ENCODE assay signal across 8 cellular contexts in genomic region chr17:74737299-74738050, GRCh38. TPM values are rescaled to one million over a fixed set of nuclear protein-coding genes. Genes with fewer than 3 reads are reported as not detected.
DNase-seq lines count a peak whose midpoint lies in the region; ATAC-seq, FAIRE-seq and TF ChIP-seq lines count a peak whose summit lies in the region.

No MANE protein-coding gene starts in this region.

- H3K27me3 ChIP-seq in pancreas: peaks cover 0 to 4% (median 0%) of the 10 kb centered on the region in 4 donors

- peaks cover 18% of the 10 kb centered on the region for H3K27me3 Mint-ChIP-seq in activated CD4-positive, alpha-beta T cell treated with anti-CD3 and anti-CD28 coated beads, Interleukin-2, amount 10 ng/mL, durations not matched to agents 7 days and 5 days

- H3K4me3 ChIP-seq in LNCaP clone FGC (ENCODE audit: low read depth, low read length) (no peak overlapping the region), fibroblast of pulmonary artery (replicated peaks; ENCODE audit: low read depth, low read length) (no peak overlapping the region), pancreas (peak overlapping the region in 2 of 4 donors; percentile 29 to 41)

- intact Hi-C loops in pancreas (cut with DNase I): loop anchor here in 1 of 3 donors (5.0 kb wide), 2 partner anchors 35 to 85 kb away; no protein-coding TSS in a partner anchor

- TF ChIP-seq CTCF in LNCaP clone FGC (IDR thresholded peaks at IDR 0.05; ENCODE audit: control insufficient read depth, extremely low read depth, insufficient read depth): peak; percentile 35; the same call in 1 of the 2 replicates
- TF ChIP-seq CTCF in fibroblast of pulmonary artery (IDR thresholded peaks at IDR 0.05; ENCODE audit: low read length, missing control alignments): peak; percentile 40
- TF ChIP-seq CTCF in pancreas (IDR thresholded peaks at IDR 0.05): no peak

- peaks cover 0 to 10% (median 0%) of the 10 kb centered on the region in 3 donors for H3K4me1 ChIP-seq in pancreas

- H3K36me3 Mint-ChIP-seq in activated CD4-positive, alpha-beta T cell treated with anti-CD3 and anti-CD28 coated beads, Interleukin-2, amount 10 ng/mL, durations not matched to agents 7 days and 5 days (ENCODE audit: low read depth): peaks cover 13% of the 10 kb centered on the region

- CTCF ChIA-PET in activated CD4-positive, alpha-beta T cell treated with anti-CD3 and anti-CD28 coated beads, Interleukin-2, amount 10 ng/mL, durations not matched to agents 7 days and 5 days (lab: Charles Lee): interaction anchor here (0.7 to 4.2 kb wide), 19 partner anchors 9 to 369 kb away, joined by 3 to 58 read pairs (median 5); partner anchors contain the start of genes FDXR and NAT9

- H3K9me3 Mint-ChIP-seq in activated CD4-positive, alpha-beta T cell treated with anti-CD3 and anti-CD28 coated beads, Interleukin-2, amount 10 ng/mL, durations not matched to agents 7 days and 5 days: no peaks in the 10 kb centered on the region

- H3K27ac ChIP-seq in pancreas: peak overlapping the region in 2 of 4 donors; percentile 53 to 62

- H3K9me3 ChIP-seq in pancreas: no peaks in the 10 kb centered on the region

- H3K36me3 ChIP-seq in pancreas: no peaks in the 10 kb centered on the region

- DNase-seq in Daoy (ENCODE audit: low read depth) (peak; percentile 61), LNCaP clone FGC (ENCODE audit: low read depth) (no peak), fibroblast of pulmonary artery (ENCODE audit: low read depth) (peak; percentile 52), pancreas (peak in 1 of 6 donors; percentile 18), cerebellar cortex (ENCODE audit: low spot score) (no peak), A172 (ENCODE audit: low spot score) (no peak)
- peak; percentile 58 for DNase-seq in activated CD4-positive, alpha-beta T cell treated with anti-CD3 and anti-CD28 coated beads, Interleukin-2, amount 10 ng/mL, durations not matched to agents 7 days and 5 days

- no peak for FAIRE-seq in pancreas (lab: Jason Lieb, UNC)

- H3K27ac Mint-ChIP-seq in activated CD4-positive, alpha-beta T cell treated with anti-CD3 and anti-CD28 coated beads, Interleukin-2, amount 10 ng/mL, durations not matched to agents 7 days and 5 days: peak overlapping the region; percentile 91

- 8 to 14% methylated on average over 33 to 38 of the region's 38 CpGs for WGBS in pancreas, 2 donors

- ATAC-seq in pancreas: peak; percentile 12 to 27 (median 18)
- no peak for ATAC-seq in GM21786 (IDR thresholded peaks at IDR 0.05; ENCODE audit: unreplicated experiment)

- peak overlapping the region; percentile 83 for H3K4me3 Mint-ChIP-seq in activated CD4-positive, alpha-beta T cell treated with anti-CD3 and anti-CD28 coated beads, Interleukin-2, amount 10 ng/mL, durations not matched to agents 7 days and 5 days

- POLR2A ChIA-PET in activated CD4-positive, alpha-beta T cell treated with anti-CD3 and anti-CD28 coated beads, Interleukin-2, amount 10 ng/mL, durations not matched to agents 7 days and 5 days (lab: Charles Lee): interaction anchor here (3.0 kb wide), 1 partner anchor 80 kb away, joined by 13 read pairs; no protein-coding TSS in a partner anchor

- H3K4me1 Mint-ChIP-seq in activated CD4-positive, alpha-beta T cell treated with anti-CD3 and anti-CD28 coated beads, Interleukin-2, amount 10 ng/mL, durations not matched to agents 7 days and 5 days: peaks cover 62% of the 10 kb centered on the region

RNA-seq across cellular contexts. Expression of gene RAB37, which starts 0.4 kb away (rescaled TPM):
- not detected in 2 replicates for total RNA-seq in Daoy (2014; rRNA removed; shearing (Covaris generic))
- total RNA-seq in activated CD4-positive, alpha-beta T cell treated with anti-CD3 and anti-CD28 coated beads, Interleukin-2, amount 10 ng/mL, durations not matched to agents 7 days and 5 days: 10 to 100 TPM; 28.2 to 30.4 TPM
- 1 to 10 TPM in 3 of 6 donors, under 1 TPM in 3; 0.79 to 1.8 (median 1.2) TPM for total RNA-seq in pancreas
- polyA plus RNA-seq in pancreas: 1 to 10 TPM; 1.3 to 3.1 TPM
- total RNA-seq in A172 (2014; rRNA removed; shearing (Covaris generic)): 0.05 TPM in 1 of 2 replicates, not detected in the other

RNA-seq across cellular contexts. Expression of gene NHERF1, which starts 11.0 kb away (rescaled TPM):
- 38.1 and 44.8 TPM in 2 replicates for total RNA-seq in Daoy (2014; rRNA removed; shearing (Covaris generic))
- total RNA-seq in activated CD4-positive, alpha-beta T cell treated with anti-CD3 and anti-CD28 coated beads, Interleukin-2, amount 10 ng/mL, durations not matched to agents 7 days and 5 days: 100 to 1,000 TPM; 254 to 281 TPM
- 10 to 100 TPM; 40.1 to 78.5 (median 55.9) TPM for total RNA-seq in pancreas
- 10 to 100 TPM; 48.9 to 91.9 TPM for polyA plus RNA-seq in pancreas
- 205 and 246 TPM in 2 replicates for total RNA-seq in A172 (2014; rRNA removed; shearing (Covaris generic))

RNA-seq across cellular contexts. Expression of gene CD300LF, which starts 24.8 kb away (rescaled TPM):
- total RNA-seq in Daoy (2014; rRNA removed; shearing (Covaris generic)): not detected in 2 replicates
- not detected for total RNA-seq in activated CD4-positive, alpha-beta T cell treated with anti-CD3 and anti-CD28 coated beads, Interleukin-2, amount 10 ng/mL, durations not matched to agents 7 days and 5 days
- total RNA-seq in pancreas: 1 to 10 TPM in 1 of 6 donors, under 1 TPM in 5; 0.19 to 4.7 (median 0.26) TPM
- polyA plus RNA-seq in pancreas: under 1 TPM; 0.28 to 0.42 TPM
- not detected in 2 replicates for total RNA-seq in A172 (2014; rRNA removed; shearing (Covaris generic))

RNA-seq across cellular contexts. Expression of gene NAT9, which starts 38.7 kb away (rescaled TPM):
- total RNA-seq in Daoy (2014; rRNA removed; shearing (Covaris generic)): 30.0 and 31.1 TPM in 2 replicates
- total RNA-seq in activated CD4-positive, alpha-beta T cell treated with anti-CD3 and anti-CD28 coated beads, Interleukin-2, amount 10 ng/mL, durations not matched to agents 7 days and 5 days: 10 to 100 TPM; 28.6 to 34.4 TPM
- total RNA-seq in pancreas: 10 to 100 TPM; 14.4 to 27.6 (median 22.4) TPM
- 10 to 100 TPM; 38.3 to 38.5 TPM for polyA plus RNA-seq in pancreas
- total RNA-seq in A172 (2014; rRNA removed; shearing (Covaris generic)): 22.8 and 32.5 TPM in 2 replicates

Comparison
In these comparisons a context has a peak if more than half of its experiments do, and no peak if none do; other contexts are left out.
1. DNase-seq: peak in Daoy (single experiment), activated CD4-positive, alpha-beta T cell treated with anti-CD3 and anti-CD28 coated beads, Interleukin-2, amount 10 ng/mL, durations not matched to agents 7 days and 5 days (single experiment) and fibroblast of pulmonary artery (single experiment); none in LNCaP clone FGC (single experiment), cerebellar cortex (single experiment) and A172 (single experiment).
2. CTCF ChIP-seq: peak in LNCaP clone FGC (single experiment) and fibroblast of pulmonary artery (single experiment); none in pancreas (0 of 4).
3. RNA of gene RAB37, which starts 0.4 kb away (total RNA-seq): 28.2 to 30.4 TPM in activated CD4-positive, alpha-beta T cell treated with anti-CD3 and anti-CD28 coated beads, Interleukin-2, amount 10 ng/mL, durations not matched to agents 7 days and 5 days; 0.79 to 1.8 TPM in pancreas, not detected in Daoy and 0.05 TPM in A172; every median in the first group is over 10 times any median in the second.